Comparison of ENCODE assay signal across 8 cellular contexts in the genomic region with DNA sequence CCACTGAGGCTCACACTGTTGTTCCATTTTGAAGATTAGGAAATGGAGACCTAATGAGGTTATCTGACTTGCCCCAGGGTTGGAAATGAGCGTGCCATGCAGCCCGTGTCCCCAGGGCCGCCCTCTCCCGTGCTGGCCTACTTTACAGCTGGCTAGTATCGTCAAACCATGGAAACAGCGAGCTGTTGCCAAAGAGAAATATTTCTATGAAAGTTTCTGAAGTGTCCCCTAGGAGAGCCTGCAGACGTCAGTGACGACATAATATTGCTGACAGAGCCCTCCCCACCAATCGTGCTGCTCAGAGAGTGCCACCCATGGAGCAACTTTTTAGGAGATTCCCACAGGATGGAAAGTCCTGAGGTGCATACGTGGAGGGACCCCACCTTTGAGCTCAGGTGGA. TPM values are rescaled to one million over a fixed set of nuclear protein-coding genes. Genes with fewer than 3 reads are reported as not detected.
A peak's percentile ranks its signal among the peaks of the same experiment; 100 is the strongest.
DNase-seq lines count a peak whose midpoint lies in the region; ATAC-seq and TF ChIP-seq lines count a peak whose summit lies in the region.
"Had no signal": no experiment of that assay in that cellular context is flagged by ENCODE, and none has a peak within 500 bp of the region (broad histone marks: within the 10 kb centered on the region; RNA-seq: fewer than 3 reads in every experiment).

No MANE protein-coding gene starts in this region.

- no peaks in the 10 kb centered on the region for H3K27me3 ChIP-seq in testis

- DNase-seq in NCI-H1105 (lab: John Stamatoyannopoulos, UW) (peak; percentile 32), left lobe of liver (ENCODE audit: low spot score) (peak; percentile 62), testis (peak; percentile 51), CD1c-positive myeloid dendritic cell (ENCODE audit: extremely low spot score) (no peak)
- DNase-seq: activated effector memory CD4-positive, alpha-beta T cell treated with anti-CD3 and anti-CD28 coated beads, Interleukin-2, amount 50 U/mL, for 16 hours had no signal

- no peaks in the 10 kb centered on the region for H3K9me3 ChIP-seq in testis

- ATAC-seq in left lobe of liver = peak; percentile 75
- no peak for ATAC-seq in GM18517 (IDR thresholded peaks at IDR 0.05; ENCODE audit: unreplicated experiment)
- ATAC-seq in HG02571 (IDR thresholded peaks at IDR 0.05; ENCODE audit: unreplicated experiment) = no peak

- TF ChIP-seq CTCF in testis (IDR thresholded peaks at IDR 0.05) = no peak

- no peaks in the 10 kb centered on the region for H3K36me3 ChIP-seq in testis (ENCODE audit: low read depth, missing control alignments)

- H3K4me1 ChIP-seq in testis = peaks cover 31% of the 10 kb centered on the region

- H3K4me3 ChIP-seq in testis = no peak overlapping the region

- intact Hi-C loops in testis (cut with DNase I; ENCODE audit: low total_unique reads) = no loop called here

- 42 to 44% methylated on average over 9 to 10 of the region's 10 CpGs for WGBS in testis, 2 donors

- TF ChIP-seq POLR2A in testis (IDR thresholded peaks at IDR 0.05) = no peak

- H3K27ac ChIP-seq in cingulate gyrus (ENCODE audit: low read depth, low read length) (peak overlapping the region; percentile 44), testis (peak overlapping the region; percentile 40 to 69)

RNA-seq across cellular contexts. Expression of a gene that starts 11.2 kb away (rescaled TPM):
- total RNA-seq in left lobe of liver (4.3 TPM), testis (10 to 100 TPM; 15.7 to 18.6 TPM)
- polyA plus RNA-seq in testis (ENCODE audit: insufficient read depth, low read depth, low replicate concordance) = 18.7 TPM
